19 cellular contexts compared by ENCODE assay signal in the genomic region with DNA sequence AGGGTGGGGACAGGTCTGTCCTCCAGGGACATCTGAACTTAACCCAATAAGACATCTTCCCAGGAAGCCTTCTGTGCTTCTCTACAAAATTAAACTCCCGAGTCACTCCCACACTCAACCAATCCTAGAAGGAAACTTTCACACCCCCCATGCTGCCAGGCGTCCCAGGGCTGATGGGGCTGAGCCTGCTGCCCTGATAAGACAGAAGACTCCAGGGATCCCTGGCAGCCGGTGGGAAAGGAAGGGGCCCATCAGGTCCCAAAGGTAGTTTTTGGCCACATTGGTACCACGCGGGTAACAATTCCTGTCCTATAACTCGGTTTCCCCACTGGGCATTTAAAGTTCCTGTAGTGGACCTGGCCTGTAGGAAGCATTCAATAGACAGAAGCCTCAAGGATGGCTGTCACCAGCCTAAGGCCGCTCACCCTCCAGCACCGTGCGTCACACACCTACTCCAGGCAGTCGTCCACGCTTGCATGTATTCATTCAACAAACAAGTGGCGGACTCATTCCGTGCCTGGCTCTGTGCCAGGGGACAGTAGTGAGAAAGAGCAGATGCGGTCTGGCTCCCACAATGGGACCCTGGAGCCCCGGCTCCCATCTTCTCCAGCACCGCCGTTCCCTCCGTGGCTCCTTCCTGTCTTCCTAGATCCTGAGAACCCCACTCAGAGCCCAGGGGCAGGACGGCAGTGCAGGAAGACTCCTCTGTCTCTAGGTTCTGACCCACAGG.
"Had no signal": no experiment of that assay in that cellular context is flagged by ENCODE, and none has a peak within 500 bp of the region (broad histone marks: within the 10 kb centered on the region; RNA-seq: fewer than 3 reads in every experiment).

No MANE protein-coding gene starts in this region.

- DNase-seq: effector memory CD8-positive, alpha-beta T cell; esophagus squamous epithelium; foreskin fibroblast; glutamatergic neuron; left colon; left ventricle myocardium superior; mesenchymal stem cell; naive B cell; small intestine; stimulated activated CD4-positive, alpha-beta T cell treated with anti-CD3 and anti-CD28 coated beads, Interleukin-2, amount 100 ng/mL, for 48 hours; stimulated activated naive CD8-positive, alpha-beta T cell treated with anti-CD3 and anti-CD28 coated beads, Interleukin-15, Interleukin-2, amounts not matched to agents 100 U/mL and 50 U/mL, for 24 hours; upper lobe of left lung; uterus had no signal

- H3K4me3 ChIP-seq: esophagus squamous epithelium, gastroesophageal sphincter, lung, suprapubic skin, thyroid gland, upper lobe of left lung, uterus had no signal

- H3K27ac ChIP-seq: epithelial cell of prostate, esophagus squamous epithelium, gastroesophageal sphincter, neutrophil, suprapubic skin, thyroid gland, upper lobe of left lung, uterus had no signal

- H3K36me3 ChIP-seq: esophagus squamous epithelium, gastroesophageal sphincter, neutrophil, suprapubic skin, thyroid gland, upper lobe of left lung, uterus had no signal

- H3K4me1 ChIP-seq: esophagus squamous epithelium, gastroesophageal sphincter, suprapubic skin, thyroid gland, upper lobe of left lung, uterus had no signal

- H3K9me3 ChIP-seq: esophagus squamous epithelium, neutrophil, suprapubic skin, thyroid gland, uterus had no signal

- H3K27me3 ChIP-seq: thyroid gland, upper lobe of left lung, uterus had no signal

- ATAC-seq: effector memory CD8-positive, alpha-beta T cell; gastroesophageal sphincter; left colon; left ventricle myocardium superior; stimulated activated naive CD8-positive, alpha-beta T cell treated with anti-CD3 and anti-CD28 coated beads, Interleukin-15, Interleukin-2, amounts not matched to agents 100 U/mL and 50 U/mL, for 24 hours had no signal

- FAIRE-seq: small intestine had no signal
